In the genomic region with DNA sequence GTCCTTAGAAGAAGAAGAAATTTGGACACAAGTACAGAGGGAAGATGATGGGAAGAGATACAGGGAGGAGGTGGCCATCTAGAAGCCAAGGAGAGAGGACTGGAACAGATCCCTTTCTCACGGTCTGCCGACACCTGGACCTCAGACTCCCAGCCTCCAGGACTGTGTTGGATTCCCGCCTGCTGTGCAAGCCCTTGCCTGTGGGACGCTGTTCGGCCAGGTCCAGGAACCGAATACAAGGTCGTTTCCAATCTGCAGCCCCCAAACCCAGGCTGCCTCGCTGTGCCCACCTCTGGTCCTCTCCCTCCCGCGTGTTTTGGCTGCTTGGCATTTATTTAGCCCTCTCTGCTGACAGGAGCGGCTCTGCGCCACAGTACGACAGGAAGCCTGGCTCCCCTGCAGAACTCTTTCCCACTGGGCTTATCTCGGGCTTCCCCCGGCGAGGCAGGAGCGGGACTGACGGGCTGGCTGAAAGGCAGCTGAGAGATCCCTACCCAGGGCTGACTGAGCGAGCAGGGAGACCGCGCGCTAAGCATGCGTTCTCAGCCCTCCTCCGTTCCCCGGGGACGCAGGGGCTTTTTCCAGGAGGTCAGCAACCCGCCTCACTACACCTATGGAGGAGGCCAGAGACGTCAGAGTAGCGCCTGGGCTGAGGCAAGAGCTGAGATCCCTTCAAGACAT, we compare ENCODE assay signal across 23 cellular contexts.
"Had no signal": no experiment of that assay in that cellular context is flagged by ENCODE, and none has a peak within 500 bp of the region (broad histone marks: within the 10 kb centered on the region; RNA-seq: fewer than 3 reads in every experiment).

No MANE protein-coding gene starts in this region.

- DNase-seq: activated CD4-positive, CD25-positive, alpha-beta regulatory T cell treated with anti-CD3 and anti-CD28 coated beads, Interleukin-2, amount 50 U/mL, for 72 hours; activated naive CD4-positive, alpha-beta T cell treated with anti-CD3 and anti-CD28 coated beads for 36 hours; activated naive CD8-positive, alpha-beta T cell treated with anti-CD3 and anti-CD28 coated beads, Interleukin-2, amount 50 U/mL, for 24 hours; activated T-cell treated with anti-CD3 and anti-CD28 coated beads for 4 hours; colonic mucosa; esophagus squamous epithelium; hypothalamus; kidney glomerular epithelial cell; lower lobe of right lung; midbrain; small intestine; stimulated activated CD4-positive, alpha-beta T cell treated with anti-CD3 and anti-CD28 coated beads, Interleukin-4, amount 100 ng/mL, for 4 hours; stimulated activated CD8-positive, alpha-beta memory T cell treated with anti-CD3 and anti-CD28 coated beads, Interleukin-4, amount 100 ng/mL, for 48 hours; stimulated activated naive CD8-positive, alpha-beta T cell treated with anti-CD3 and anti-CD28 coated beads, Interleukin-15, Interleukin-2, amounts not matched to agents 100 U/mL and 50 U/mL, for 24 hours; T-helper 1 cell; T1000; trophoblast cell had no signal

- H3K36me3 ChIP-seq: ascending aorta, breast epithelium, colonic mucosa, esophagus squamous epithelium, lower lobe of right lung, neutrophil, suprapubic skin had no signal

- H3K9me3 ChIP-seq: ascending aorta, colonic mucosa, esophagus squamous epithelium, lower lobe of right lung, neutrophil had no signal

- H3K27ac ChIP-seq: ascending aorta, breast epithelium, colonic mucosa, esophagus squamous epithelium, lower lobe of right lung, neutrophil, suprapubic skin had no signal

- H3K4me3 ChIP-seq: breast epithelium, colonic mucosa, esophagus squamous epithelium, lower lobe of right lung, suprapubic skin had no signal

- H3K27me3 ChIP-seq: ascending aorta, breast epithelium, colonic mucosa, neutrophil had no signal

- ATAC-seq: activated naive CD8-positive, alpha-beta T cell treated with anti-CD3 and anti-CD28 coated beads, Interleukin-2, amount 50 U/mL, for 24 hours; activated T-helper 17 cell treated with anti-CD3 and anti-CD28 coated beads, Interleukin-2, amount 50 U/mL, for 72 hours; lower lobe of right lung; SK-N-SH treated with all-trans-retinoic acid at 6 μM for 48 hours; stimulated activated naive CD8-positive, alpha-beta T cell treated with anti-CD3 and anti-CD28 coated beads, Interleukin-15, Interleukin-2, amounts not matched to agents 100 U/mL and 50 U/mL, for 24 hours had no signal

- H3K4me1 ChIP-seq: ascending aorta, breast epithelium, colonic mucosa, lower lobe of right lung, suprapubic skin had no signal
